Comparison of ENCODE assay signal across 9 cellular contexts in the genomic region with DNA sequence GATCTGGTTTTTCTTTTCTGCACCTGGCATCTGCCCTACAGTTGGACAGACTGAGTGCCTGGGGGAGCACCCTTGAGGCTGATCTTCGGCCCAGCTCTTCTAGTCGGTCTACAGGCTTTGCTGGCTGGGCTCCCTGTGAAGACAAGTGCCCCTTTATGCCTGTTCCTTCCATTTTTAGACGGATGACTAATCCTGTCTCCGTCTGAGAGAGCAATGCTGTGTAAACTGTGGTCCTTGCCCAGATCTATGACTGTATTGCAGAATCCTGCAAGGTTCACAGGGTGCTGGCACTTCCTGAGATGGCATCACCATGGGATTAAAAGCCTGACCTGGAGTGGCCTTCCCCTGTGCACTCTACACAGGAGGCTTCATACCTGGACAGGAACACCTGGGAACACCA. TPM values are rescaled to one million over a fixed set of nuclear protein-coding genes. Genes with fewer than 3 reads are reported as not detected.
DNase-seq lines count a peak whose midpoint lies in the region; ATAC-seq and TF ChIP-seq lines count a peak whose summit lies in the region.
"Had no signal": no experiment of that assay in that cellular context is flagged by ENCODE, and none has a peak within 500 bp of the region (broad histone marks: within the 10 kb centered on the region; RNA-seq: fewer than 3 reads in every experiment).

No MANE protein-coding gene starts in this region.

- H3K4me3 ChIP-seq in mucosa of rectum (ENCODE audit: low read length in 2 of 2): no peak overlapping the region
- H3K4me3 ChIP-seq in mesendoderm (ENCODE audit: low read length): no peak overlapping the region

- no peak overlapping the region for H3K4me2 ChIP-seq in mesendoderm (ENCODE audit: low read length)

- no peak overlapping the region for H3K27ac Mint-ChIP-seq in T-cell
- H3K27ac Mint-ChIP-seq: activated naive CD4-positive, alpha-beta T cell treated with anti-CD3 and anti-CD28 coated beads, Interleukin-2, amount 50 U/mL, for 24 hours had no signal

- H3K4me1 Mint-ChIP-seq in T-cell: no peaks in the 10 kb centered on the region
- H3K4me1 Mint-ChIP-seq: activated naive CD4-positive, alpha-beta T cell treated with anti-CD3 and anti-CD28 coated beads, Interleukin-2, amount 50 U/mL, for 24 hours had no signal

- H3K56ac ChIP-seq in mesendoderm (ENCODE audit: low read length): no peak overlapping the region

- H3K9ac ChIP-seq in mucosa of rectum (ENCODE audit: low read depth in 1 of 2, low read length in 2 of 2): no peak overlapping the region
- no peak overlapping the region for H3K9ac ChIP-seq in mesendoderm (ENCODE audit: low read length)

- no peak overlapping the region for H3K4me3 Mint-ChIP-seq in T-cell
- H3K4me3 Mint-ChIP-seq: activated naive CD4-positive, alpha-beta T cell treated with anti-CD3 and anti-CD28 coated beads, Interleukin-2, amount 50 U/mL, for 24 hours had no signal

- peak in 12 of 14 donors; percentile 23 to 86 (median 63) for DNase-seq in C1 segment of cervical spinal cord (lab: John Stamatoyannopoulos, UW)
- DNase-seq in NCI-H774 (lab: John Stamatoyannopoulos, UW): peak; percentile 12
- peak; percentile 36 for DNase-seq in epidermal melanocyte (ENCODE audit: insufficient read length, low spot score)
- no peak for DNase-seq in mesendoderm
- DNase-seq in T-cell: no peak
- DNase-seq in HEK293T (ENCODE audit: extremely low spot score): no peak

- no CpG with 5 or more reads among the region's 4 CpGs for WGBS in mesendoderm (ENCODE audit: extremely low coverage, insufficient coverage, low lambda C conversion rate)

- no peak overlapping the region for H4K8ac ChIP-seq in mesendoderm (ENCODE audit: low read depth, low read length)

- H3K27me3 Mint-ChIP-seq in T-cell: no peaks in the 10 kb centered on the region
- H3K27me3 Mint-ChIP-seq: activated naive CD4-positive, alpha-beta T cell treated with anti-CD3 and anti-CD28 coated beads, Interleukin-2, amount 50 U/mL, for 24 hours had no signal

- H3K79me1 ChIP-seq in mesendoderm (ENCODE audit: low read length): no peaks in the 10 kb centered on the region

- no peaks in the 10 kb centered on the region for H3K9me3 ChIP-seq in mucosa of rectum (ENCODE audit: control insufficient read depth in 2 of 2, low read length in 2 of 2)

- H3K4ac ChIP-seq in mesendoderm (ENCODE audit: low read depth, low read length): no peak overlapping the region

- POLR2A ChIA-PET in T-cell (lab: Charles Lee): no interaction called here
- POLR2A ChIA-PET in HEK293T (lab: Yijun Ruan, JAX): no interaction called here

- peaks cover 4 to 27% (median 10%) of the 10 kb centered on the region in 3 donors for H3K9me3 Mint-ChIP-seq in T-cell

- H3K27ac ChIP-seq in mucosa of rectum (ENCODE audit: low read depth in 2 of 2, low read length in 2 of 2) (peak overlapping the region; percentile 66 to 82), mesendoderm (ENCODE audit: low read depth, low read length) (no peak overlapping the region)

- no peaks in the 10 kb centered on the region for H3K79me2 ChIP-seq in mesendoderm (ENCODE audit: control insufficient read depth, insufficient read depth, low read length)

- no peak overlapping the region for H2BK15ac ChIP-seq in mesendoderm (replicated peaks; ENCODE audit: low read depth)

- H3K23ac ChIP-seq in mesendoderm (ENCODE audit: low read length): no peak overlapping the region

- no peak overlapping the region for H3K18ac ChIP-seq in mesendoderm (ENCODE audit: low read length)

- CTCF ChIA-PET in T-cell (lab: Charles Lee) (no interaction called here), HEK293T (lab: Yijun Ruan, JAX) (no interaction called here)

- H2BK120ac ChIP-seq in mesendoderm (ENCODE audit: low read depth, low read length): no peak overlapping the region

- H2AK5ac ChIP-seq in mesendoderm (ENCODE audit: low read length): no peak overlapping the region

- no peaks in the 10 kb centered on the region for H3K36me3 ChIP-seq in mucosa of rectum (ENCODE audit: control insufficient read depth in 2 of 2, insufficient read depth in 2 of 2, low read length in 2 of 2)
- H3K36me3 ChIP-seq in mesendoderm (ENCODE audit: control insufficient read depth, insufficient read depth, low read length): no peaks in the 10 kb centered on the region

- no peak overlapping the region for H2BK5ac ChIP-seq in mesendoderm (ENCODE audit: low read length)

- peaks cover 0 to 20% of the 10 kb centered on the region in 2 donors for H3K4me1 ChIP-seq in mucosa of rectum (ENCODE audit: control insufficient read depth in 2 of 2, insufficient read depth in 2 of 2, low read length in 2 of 2)
- H3K4me1 ChIP-seq in mesendoderm (ENCODE audit: control insufficient read depth, low read depth, low read length): no peaks in the 10 kb centered on the region

- no peak overlapping the region for H4K5ac ChIP-seq in mesendoderm (ENCODE audit: low read length)

- H3K27me3 ChIP-seq in mucosa of rectum (ENCODE audit: control insufficient read depth in 2 of 2, insufficient read depth in 2 of 2, low read length in 2 of 2): no peaks in the 10 kb centered on the region
- no peaks in the 10 kb centered on the region for H3K27me3 ChIP-seq in mesendoderm (ENCODE audit: insufficient read depth, low read length, poor library complexity)

- peaks cover 2% of the 10 kb centered on the region for H3K36me3 Mint-ChIP-seq in T-cell

- ATAC-seq in HG02678 (IDR thresholded peaks at IDR 0.05; ENCODE audit: unreplicated experiment): no peak
- no peak for ATAC-seq in T-cell (replicated peaks in 1 of 4)

TF ChIP-seq in HEK293T, 16 proteins besides CTCF, POLR2A, EP300 and RAD21:
- TF ChIP-seq FOXK2 (IDR thresholded peaks at IDR 0.05): no peak
- TF ChIP-seq ARNT (IDR thresholded peaks at IDR 0.05): no peak
- TF ChIP-seq SP1 (IDR thresholded peaks at IDR 0.05): no peak
- TF ChIP-seq L3MBTL2 (conservative IDR thresholded peaks at IDR 0.05): no peak
- no peak for TF ChIP-seq ELF4 (IDR thresholded peaks at IDR 0.05)
- TF ChIP-seq TARDBP (IDR thresholded peaks at IDR 0.05): no peak
TF ChIP-seq in HEK293T: peak in this region for 0.

RNA-seq across cellular contexts. Expression of a gene that starts 47.6 kb away (rescaled TPM):
- polyA plus RNA-seq in mesendoderm (2013, experiment 1 of 2): 0.49 TPM
- polyA plus RNA-seq in mesendoderm (2013, experiment 2 of 2): 0.63 TPM
- under 1 TPM in 1 of 5 donors, not detected in 4; 0.30 TPM for total RNA-seq in T-cell

Comparison
In these comparisons a context has a peak if more than half of its experiments do, and no peak if none do; other contexts are left out.
1. DNase-seq: peak in C1 segment of cervical spinal cord (12 of 14), NCI-H774 (single experiment) and epidermal melanocyte (single experiment); none in mesendoderm (single experiment), T-cell (0 of 34) and HEK293T (single experiment).